16 cellular contexts compared by ENCODE assay signal in genomic region chr10:131250454-131251145, GRCh38.
"Had no signal": no experiment of that assay in that cellular context is flagged by ENCODE, and none has a peak within 500 bp of the region (broad histone marks: within the 10 kb centered on the region; RNA-seq: fewer than 3 reads in every experiment).

No MANE protein-coding gene starts in this region.

- DNase-seq: activated CD4-positive, alpha-beta T cell treated with anti-CD3 and anti-CD28 coated beads, Interleukin-2, amount 10 ng/mL, durations not matched to agents 7 days and 5 days; activated CD4-positive, CD25-positive, alpha-beta regulatory T cell; activated CD8-positive, alpha-beta memory T cell treated with anti-CD3 and anti-CD28 coated beads for 24 hours; activated naive CD4-positive, alpha-beta T cell treated with anti-CD3 and anti-CD28 coated beads, Interleukin-2, amount 50 U/mL, for 16 hours; amniotic stem cell; effector memory CD8-positive, alpha-beta T cell; hippocampal formation; kidney glomerular epithelial cell; midbrain; stimulated activated CD4-positive, alpha-beta T cell treated with anti-CD3 and anti-CD28 coated beads, Interleukin-4, amount 100 ng/mL, for 24 hours; stimulated activated naive CD8-positive, alpha-beta T cell treated with anti-CD3 and anti-CD28 coated beads, Interleukin-15, amount 100 ng/mL, for 72 hours had no signal

- H3K36me3 ChIP-seq: neutrophil, prostate gland, thoracic aorta had no signal

- H3K9me3 ChIP-seq: body of pancreas, neutrophil, prostate gland, thoracic aorta had no signal

- H3K27me3 ChIP-seq: body of pancreas had no signal

- H3K9me3 Mint-ChIP-seq: activated CD4-positive, alpha-beta T cell treated with anti-CD3 and anti-CD28 coated beads, Interleukin-2, amount 10 ng/mL, durations not matched to agents 7 days and 5 days; stimulated activated naive CD8-positive, alpha-beta T cell treated with anti-CD3 and anti-CD28 coated beads, Interleukin-15, amount 100 ng/mL, for 72 hours had no signal

- H3K4me1 Mint-ChIP-seq: activated CD4-positive, alpha-beta T cell treated with anti-CD3 and anti-CD28 coated beads, Interleukin-2, amount 10 ng/mL, durations not matched to agents 7 days and 5 days; central memory CD8-positive, alpha-beta T cell; stimulated activated naive CD8-positive, alpha-beta T cell treated with anti-CD3 and anti-CD28 coated beads, Interleukin-15, amount 100 ng/mL, for 72 hours had no signal

- H3K27me3 Mint-ChIP-seq: activated CD4-positive, alpha-beta T cell treated with anti-CD3 and anti-CD28 coated beads, Interleukin-2, amount 10 ng/mL, durations not matched to agents 7 days and 5 days; central memory CD8-positive, alpha-beta T cell; effector memory CD8-positive, alpha-beta T cell had no signal

- H3K27ac ChIP-seq: body of pancreas, neutrophil, prostate gland, thoracic aorta had no signal

- H3K4me1 ChIP-seq: body of pancreas, prostate gland had no signal

- H3K4me3 ChIP-seq: body of pancreas, prostate gland, thoracic aorta had no signal

- H3K27ac Mint-ChIP-seq: activated CD4-positive, alpha-beta T cell treated with anti-CD3 and anti-CD28 coated beads, Interleukin-2, amount 10 ng/mL, durations not matched to agents 7 days and 5 days; effector memory CD8-positive, alpha-beta T cell had no signal

- H3K4me3 Mint-ChIP-seq: activated CD4-positive, alpha-beta T cell treated with anti-CD3 and anti-CD28 coated beads, Interleukin-2, amount 10 ng/mL, durations not matched to agents 7 days and 5 days; central memory CD8-positive, alpha-beta T cell; effector memory CD8-positive, alpha-beta T cell; stimulated activated naive CD8-positive, alpha-beta T cell treated with anti-CD3 and anti-CD28 coated beads, Interleukin-15, amount 100 ng/mL, for 72 hours had no signal
